19 cellular contexts compared by ENCODE assay signal in genomic region chr20:53731595-53731994, GRCh38.
DNase-seq lines count a peak whose midpoint lies in the region; ATAC-seq and TF ChIP-seq lines count a peak whose summit lies in the region.
"Had no signal": no experiment of that assay in that cellular context is flagged by ENCODE, and none has a peak within 500 bp of the region (broad histone marks: within the 10 kb centered on the region; RNA-seq: fewer than 3 reads in every experiment).

No MANE protein-coding gene starts in this region.

- H2AK5ac ChIP-seq in trophoblast cell (ENCODE audit: low read length), result no peak overlapping the region

- H3K27me3 ChIP-seq in GM23338 (ENCODE audit: insufficient read depth), result no peaks in the 10 kb centered on the region
- no peaks in the 10 kb centered on the region for H3K27me3 ChIP-seq in Panc1 (ENCODE audit: control insufficient read depth, insufficient read depth, low read length)
- no peaks in the 10 kb centered on the region for H3K27me3 ChIP-seq in trophoblast cell (ENCODE audit: insufficient read depth, low read length)
- H3K27me3 ChIP-seq in dorsolateral prefrontal cortex, result no peaks in the 10 kb centered on the region
- H3K27me3 ChIP-seq: BLaER1 treated with 17β-estradiol and CSF1 and Interleukin-3, amounts not matched to agents 10 nM and 100 nM had no signal

- no peak overlapping the region for H4K8ac ChIP-seq in trophoblast cell (ENCODE audit: low read depth, low read length)

- H3K36me3 ChIP-seq in GM23338 (ENCODE audit: insufficient read depth) (no peaks in the 10 kb centered on the region), Panc1 (ENCODE audit: control insufficient read depth, insufficient read depth, low read length) (no peaks in the 10 kb centered on the region), trophoblast cell (ENCODE audit: control insufficient read depth in 1 of 2, insufficient read depth in 2 of 2, low read length in 2 of 2) (no peaks in the 10 kb centered on the region)
- H3K36me3 ChIP-seq: BLaER1 treated with 17β-estradiol and CSF1 and Interleukin-3, amounts not matched to agents 10 nM and 100 nM had no signal

- no TSS peak for BruUV-seq in Panc1 (replicated peaks; lab: Mats Ljungman, UMichigan)

- H3K9me3 ChIP-seq in Panc1 (ENCODE audit: control insufficient read depth, insufficient read depth, low read depth, low read length) (no peaks in the 10 kb centered on the region), trophoblast cell (ENCODE audit: insufficient read depth, low read depth, low read length) (no peaks in the 10 kb centered on the region)
- H3K9me3 ChIP-seq: A549 had no signal

- POLR2A ChIA-PET in Panc1 (lab: Charles Lee), result no interaction called here

- DNase-seq in GM23338 (ENCODE audit: low spot score), result no peak
- no peak for DNase-seq in Panc1 (ENCODE audit: low read depth, low spot score)
- no peak for DNase-seq in trophoblast cell
- no peak for DNase-seq in stimulated activated naive B cell treated with anti-CD40 and anti-IgM and Interleukin-4, amounts not matched to agents 10 μg/mL and 1 μg/mL and 100 μg/mL, for 72 hours
- no peak for DNase-seq in activated CD4-positive, alpha-beta T cell treated with anti-CD3 and anti-CD28 coated beads for 4 hours
- DNase-seq in activated naive CD8-positive, alpha-beta T cell treated with anti-CD3 and anti-CD28 coated beads for 36 hours, result no peak
- DNase-seq in dorsolateral prefrontal cortex, result no peak
- DNase-seq: AML-193; Caco-2; Calu3; CD4-positive, alpha-beta T cell; CD8-positive, alpha-beta T cell; DMS79 treated with DMSO at 0.1 percent for 48 hours; GF-D8 had no signal

- no peaks in the 10 kb centered on the region for H3K9me3 Mint-ChIP-seq in GM23338
- H3K9me3 Mint-ChIP-seq in stimulated activated naive B cell treated with anti-CD40 and anti-IgM and Interleukin-4, amounts not matched to agents 10 μg/mL and 1 μg/mL and 100 μg/mL, for 72 hours, result peaks cover 0 to 5% of the 10 kb centered on the region in 2 donors
- H3K9me3 Mint-ChIP-seq in activated naive CD8-positive, alpha-beta T cell treated with anti-CD3 and anti-CD28 coated beads for 36 hours, result no peaks in the 10 kb centered on the region
- H3K9me3 Mint-ChIP-seq: CD4-positive, alpha-beta T cell; CD8-positive, alpha-beta T cell had no signal

- no peak overlapping the region for H4K12ac ChIP-seq in trophoblast cell (ENCODE audit: low read depth, low read length)

- H3K4me1 Mint-ChIP-seq in GM23338, result peaks cover 24% of the 10 kb centered on the region
- peaks cover 28 to 57% of the 10 kb centered on the region in 2 donors for H3K4me1 Mint-ChIP-seq in stimulated activated naive B cell treated with anti-CD40 and anti-IgM and Interleukin-4, amounts not matched to agents 10 μg/mL and 1 μg/mL and 100 μg/mL, for 72 hours
- H3K4me1 Mint-ChIP-seq in activated naive CD8-positive, alpha-beta T cell treated with anti-CD3 and anti-CD28 coated beads for 36 hours, result peaks cover 26% of the 10 kb centered on the region

- no peak overlapping the region for H3K23ac ChIP-seq in trophoblast cell (ENCODE audit: low read length)

- H3K27me3 Mint-ChIP-seq in GM23338 (ENCODE audit: insufficient read depth, low read depth, poor library complexity), result peaks cover 10% of the 10 kb centered on the region
- H3K27me3 Mint-ChIP-seq in stimulated activated naive B cell treated with anti-CD40 and anti-IgM and Interleukin-4, amounts not matched to agents 10 μg/mL and 1 μg/mL and 100 μg/mL, for 72 hours, result no peaks in the 10 kb centered on the region
- H3K27me3 Mint-ChIP-seq in activated naive CD8-positive, alpha-beta T cell treated with anti-CD3 and anti-CD28 coated beads for 36 hours, result no peaks in the 10 kb centered on the region
- H3K27me3 Mint-ChIP-seq: B cell; CD4-positive, alpha-beta T cell had no signal

- intact Hi-C loops in Panc1 (cut with micrococcal nuclease; ENCODE audit: unreplicated experiment) (loop anchor here (10.0 kb wide), 1 partner anchor 137 kb away; the partner anchor contains the start of gene ZNF217), dorsolateral prefrontal cortex (cut with DNase I) (loop anchor here in 1 of 2 donors (10.0 kb wide), 1 partner anchor 137 kb away; the partner anchor contains the start of gene ZNF217)

- H3K18ac ChIP-seq in trophoblast cell (ENCODE audit: low read length), result no peak overlapping the region

- TF ChIP-seq CTCF in GM23338 (conservative IDR thresholded peaks at IDR 0.05; ENCODE audit: low read depth in 2 of 2) (no peak), Panc1 (IDR thresholded peaks at IDR 0.05) (no peak), dorsolateral prefrontal cortex (IDR thresholded peaks at IDR 0.05 in 54 of 56, conservative IDR thresholded peaks at IDR 0.05 in 2 of 56; ENCODE audit: low read depth in 1 of 56, partially characterized antibody in 56 of 56) (no peak)

- no peak overlapping the region for H3K4me2 ChIP-seq in GM23338
- H3K4me2 ChIP-seq in trophoblast cell (ENCODE audit: low read length), result no peak overlapping the region
- H3K4me2 ChIP-seq: A549 had no signal

- no peak overlapping the region for H3K4me3 Mint-ChIP-seq in GM23338
- H3K4me3 Mint-ChIP-seq in stimulated activated naive B cell treated with anti-CD40 and anti-IgM and Interleukin-4, amounts not matched to agents 10 μg/mL and 1 μg/mL and 100 μg/mL, for 72 hours, result no peak overlapping the region
- H3K4me3 Mint-ChIP-seq in activated naive CD8-positive, alpha-beta T cell treated with anti-CD3 and anti-CD28 coated beads for 36 hours, result no peak overlapping the region
- H3K4me3 Mint-ChIP-seq: B cell; CD4-positive, alpha-beta T cell; CD8-positive, alpha-beta T cell had no signal

- ATAC-seq in GM23338 (no peak), Panc1 (no peak)
- no peak for ATAC-seq in stimulated activated naive B cell treated with anti-CD40 and anti-IgM and Interleukin-4, amounts not matched to agents 10 μg/mL and 1 μg/mL and 100 μg/mL, for 72 hours (replicated peaks)
- ATAC-seq: A549; CD8-positive, alpha-beta T cell had no signal

- H3K4me3 ChIP-seq in GM23338 (no peak overlapping the region), Panc1 (ENCODE audit: low read depth in 2 of 2, low read length in 2 of 2) (no peak overlapping the region), trophoblast cell (ENCODE audit: low read depth, low read length) (no peak overlapping the region), dorsolateral prefrontal cortex (no peak overlapping the region)
- H3K4me3 ChIP-seq: A549; BLaER1 treated with 17β-estradiol and CSF1 and Interleukin-3, amounts not matched to agents 10 nM and 100 nM had no signal

- H3K79me1 ChIP-seq in trophoblast cell (ENCODE audit: low read length), result peaks cover 30% of the 10 kb centered on the region

- no peak overlapping the region for H3K9ac ChIP-seq in trophoblast cell (ENCODE audit: low read length)
- H3K9ac ChIP-seq: BLaER1 treated with 17β-estradiol and CSF1 and Interleukin-3, amounts not matched to agents 10 nM and 100 nM had no signal

- H2BK5ac ChIP-seq in trophoblast cell (ENCODE audit: low read depth, low read length, poor library complexity), result no peak overlapping the region

- no peak overlapping the region for H3K4ac ChIP-seq in trophoblast cell (ENCODE audit: low read depth, low read length)

- H3K79me2 ChIP-seq in GM23338 (replicated peaks; ENCODE audit: insufficient read depth) (no peaks in the 10 kb centered on the region), trophoblast cell (ENCODE audit: control insufficient read depth, insufficient read depth, low read length, poor library complexity) (peaks cover 2% of the 10 kb centered on the region)

- H3K9me2 ChIP-seq in GM23338 (ENCODE audit: insufficient read depth), result no peaks in the 10 kb centered on the region

- no peak overlapping the region for H3K27ac Mint-ChIP-seq in GM23338
- H3K27ac Mint-ChIP-seq in stimulated activated naive B cell treated with anti-CD40 and anti-IgM and Interleukin-4, amounts not matched to agents 10 μg/mL and 1 μg/mL and 100 μg/mL, for 72 hours, result peak overlapping the region; percentile 38
- no peak overlapping the region for H3K27ac Mint-ChIP-seq in activated naive CD8-positive, alpha-beta T cell treated with anti-CD3 and anti-CD28 coated beads for 36 hours
- H3K27ac Mint-ChIP-seq: CD4-positive, alpha-beta T cell; CD8-positive, alpha-beta T cell had no signal

- H2BK120ac ChIP-seq in trophoblast cell (ENCODE audit: insufficient read depth, low read length, poor library complexity), result no peak overlapping the region

- peak overlapping the region; percentile 8 for H4K91ac ChIP-seq in trophoblast cell (ENCODE audit: low read depth, low read length)

- WGBS in trophoblast cell (ENCODE audit: extremely low coverage, insufficient coverage, insufficient read length), result no CpG with 5 or more reads among the region's 2 CpGs

- no peaks in the 10 kb centered on the region for H3F3A ChIP-seq in GM23338 (replicated peaks; ENCODE audit: low read depth)

- no peaks in the 10 kb centered on the region for H3K36me3 Mint-ChIP-seq in GM23338 (ENCODE audit: low read depth)
- peaks cover 0 to 8% of the 10 kb centered on the region in 2 donors for H3K36me3 Mint-ChIP-seq in stimulated activated naive B cell treated with anti-CD40 and anti-IgM and Interleukin-4, amounts not matched to agents 10 μg/mL and 1 μg/mL and 100 μg/mL, for 72 hours
- H3K36me3 Mint-ChIP-seq in activated naive CD8-positive, alpha-beta T cell treated with anti-CD3 and anti-CD28 coated beads for 36 hours, result peaks cover 4% of the 10 kb centered on the region
- H3K36me3 Mint-ChIP-seq: CD8-positive, alpha-beta T cell had no signal

- H3K4me1 ChIP-seq in GM23338 (ENCODE audit: insufficient read depth) (peaks cover 17% of the 10 kb centered on the region), Panc1 (ENCODE audit: control insufficient read depth, insufficient read depth, low read length) (peaks cover 29% of the 10 kb centered on the region), trophoblast cell (ENCODE audit: control insufficient read depth in 1 of 2, insufficient read depth in 2 of 2, low read length in 2 of 2) (peaks cover 7 to 9% of the 10 kb centered on the region in 2 experiments)

- H3K14ac ChIP-seq in trophoblast cell (ENCODE audit: low read length), result no peak overlapping the region

- H3K27ac ChIP-seq in GM23338 (ENCODE audit: low read depth) (no peak overlapping the region), Panc1 (ENCODE audit: low read length) (peak overlapping the region; percentile 100), trophoblast cell (ENCODE audit: low read depth, low read length) (no peak overlapping the region), dorsolateral prefrontal cortex (no peak overlapping the region)
- H3K27ac ChIP-seq: 22Rv1, C4-2B had no signal

- peak overlapping the region; percentile 74; the same call in 1 of the 2 replicates for H2AFZ ChIP-seq in GM23338
- H2AFZ ChIP-seq in trophoblast cell (ENCODE audit: insufficient read depth, low read length, poor library complexity), result no peak overlapping the region

- CTCF ChIA-PET in Panc1 (lab: Charles Lee), result interaction anchor here (0.7 kb wide), 1 partner anchor 440 kb away, joined by 6 read pairs; no protein-coding TSS in a partner anchor

- in situ Hi-C loops in Panc1 (cut with HindIII; ENCODE audit: low pct_unique_long_range_greater_than_20kb, low sequenced_read_pairs), result no loop called here

- H2BK12ac ChIP-seq in trophoblast cell (ENCODE audit: low read length), result peak overlapping the region; percentile 50

- no peaks in the 10 kb centered on the region for H4K20me1 ChIP-seq in GM23338 (replicated peaks; ENCODE audit: insufficient read depth)
- H4K20me1 ChIP-seq: BLaER1 treated with 17β-estradiol and CSF1 and Interleukin-3, amounts not matched to agents 10 nM and 100 nM had no signal

TF ChIP-seq in GM23338, 12 proteins besides CTCF, POLR2A, EP300 and RAD21 (continues in another document):
- no peak for TF ChIP-seq CREB1 (CRISPR knock-in tag; IDR thresholded peaks at IDR 0.05; ENCODE audit: low read depth)
